In genomic region chr19:5339470-5339949, GRCh38 we compare ENCODE assay signal across 8 cellular contexts. TPM values are rescaled to one million over a fixed set of nuclear protein-coding genes. Genes with fewer than 3 reads are reported as not detected.
A peak's percentile ranks its signal among the peaks of the same experiment; 100 is the strongest.
DNase-seq lines count a peak whose midpoint lies in the region; ATAC-seq and TF ChIP-seq lines count a peak whose summit lies in the region.

No MANE protein-coding gene starts in this region.

- H3K4me3 Mint-ChIP-seq in activated CD4-positive, alpha-beta memory T cell treated with anti-CD3 and anti-CD28 coated beads, Interleukin-2, amount 10 ng/mL, durations not matched to agents 7 days and 5 days, result peak overlapping the region; percentile 24
- H3K4me3 Mint-ChIP-seq in activated CD4-positive, alpha-beta memory T cell treated with anti-CD3 and anti-CD28 coated beads for 36 hours, result no peak overlapping the region

- POLR2A ChIA-PET in activated CD4-positive, alpha-beta memory T cell treated with anti-CD3 and anti-CD28 coated beads, Interleukin-2, amount 10 ng/mL, durations not matched to agents 7 days and 5 days (lab: Charles Lee), result no interaction called here
- POLR2A ChIA-PET in activated CD4-positive, alpha-beta memory T cell treated with anti-CD3 and anti-CD28 coated beads for 36 hours (lab: Charles Lee), result no interaction called here

- H3K9me3 ChIP-seq in ascending aorta, result no peaks in the 10 kb centered on the region
- H3K9me3 ChIP-seq in tibial artery, result no peaks in the 10 kb centered on the region

- H3K9me3 Mint-ChIP-seq in activated CD4-positive, alpha-beta memory T cell treated with anti-CD3 and anti-CD28 coated beads, Interleukin-2, amount 10 ng/mL, durations not matched to agents 7 days and 5 days, result no peaks in the 10 kb centered on the region
- no peaks in the 10 kb centered on the region for H3K9me3 Mint-ChIP-seq in activated CD4-positive, alpha-beta memory T cell treated with anti-CD3 and anti-CD28 coated beads for 36 hours

- H3K4me3 ChIP-seq in ascending aorta, result peak overlapping the region; percentile 71 to 80
- peak overlapping the region; percentile 50 to 63 for H3K4me3 ChIP-seq in tibial artery

- TF ChIP-seq CTCF in ascending aorta (IDR thresholded peaks at IDR 0.05) (no peak), tibial artery (IDR thresholded peaks at IDR 0.05) (no peak)

- no peaks in the 10 kb centered on the region for H3K36me3 ChIP-seq in ascending aorta
- H3K36me3 ChIP-seq in tibial artery, result no peaks in the 10 kb centered on the region

- peaks cover 4% of the 10 kb centered on the region for H3K36me3 Mint-ChIP-seq in activated CD4-positive, alpha-beta memory T cell treated with anti-CD3 and anti-CD28 coated beads, Interleukin-2, amount 10 ng/mL, durations not matched to agents 7 days and 5 days (ENCODE audit: low read depth)
- H3K36me3 Mint-ChIP-seq in activated CD4-positive, alpha-beta memory T cell treated with anti-CD3 and anti-CD28 coated beads for 36 hours, result no peaks in the 10 kb centered on the region

- DNase-seq in activated CD4-positive, alpha-beta memory T cell treated with anti-CD3 and anti-CD28 coated beads, Interleukin-2, amount 10 ng/mL, durations not matched to agents 7 days and 5 days, result no peak
- no peak for DNase-seq in activated CD4-positive, alpha-beta memory T cell treated with anti-CD3 and anti-CD28 coated beads for 36 hours
- DNase-seq in ascending aorta (ENCODE audit: low spot score in 2 of 2), result no peak
- peak; percentile 50 for DNase-seq in islet precursor cell
- DNase-seq in tibial artery, result no peak
- DNase-seq in hepatic stellate cell (ENCODE audit: low spot score), result no peak

- peaks cover 7 to 16% of the 10 kb centered on the region in 2 donors for H3K4me1 ChIP-seq in ascending aorta
- peaks cover 0 to 27% (median 23%) of the 10 kb centered on the region in 4 donors for H3K4me1 ChIP-seq in tibial artery

- H3K27me3 ChIP-seq in ascending aorta (peaks cover 4% of the 10 kb centered on the region), tibial artery (peaks cover 0 to 75% of the 10 kb centered on the region in 2 donors)

- CTCF ChIA-PET in activated CD4-positive, alpha-beta memory T cell treated with anti-CD3 and anti-CD28 coated beads, Interleukin-2, amount 10 ng/mL, durations not matched to agents 7 days and 5 days (lab: Charles Lee), result no interaction called here
- CTCF ChIA-PET in activated CD4-positive, alpha-beta memory T cell treated with anti-CD3 and anti-CD28 coated beads for 36 hours (lab: Charles Lee), result no interaction called here

- H3K27ac ChIP-seq in ascending aorta (no peak overlapping the region), tibial artery (no peak overlapping the region)

- H3K4me1 Mint-ChIP-seq in activated CD4-positive, alpha-beta memory T cell treated with anti-CD3 and anti-CD28 coated beads, Interleukin-2, amount 10 ng/mL, durations not matched to agents 7 days and 5 days, result peaks cover 9% of the 10 kb centered on the region
- peaks cover 15% of the 10 kb centered on the region for H3K4me1 Mint-ChIP-seq in activated CD4-positive, alpha-beta memory T cell treated with anti-CD3 and anti-CD28 coated beads for 36 hours (ENCODE audit: low read depth)

- ATAC-seq in HG03342 (IDR thresholded peaks at IDR 0.05; ENCODE audit: unreplicated experiment), result no peak
- no peak for ATAC-seq in GM19328 (IDR thresholded peaks at IDR 0.05; ENCODE audit: unreplicated experiment)

- H3K27ac Mint-ChIP-seq in activated CD4-positive, alpha-beta memory T cell treated with anti-CD3 and anti-CD28 coated beads, Interleukin-2, amount 10 ng/mL, durations not matched to agents 7 days and 5 days, result no peak overlapping the region
- no peak overlapping the region for H3K27ac Mint-ChIP-seq in activated CD4-positive, alpha-beta memory T cell treated with anti-CD3 and anti-CD28 coated beads for 36 hours

- peaks cover 56% of the 10 kb centered on the region for H3K27me3 Mint-ChIP-seq in activated CD4-positive, alpha-beta memory T cell treated with anti-CD3 and anti-CD28 coated beads, Interleukin-2, amount 10 ng/mL, durations not matched to agents 7 days and 5 days
- peaks cover 57% of the 10 kb centered on the region for H3K27me3 Mint-ChIP-seq in activated CD4-positive, alpha-beta memory T cell treated with anti-CD3 and anti-CD28 coated beads for 36 hours

- intact Hi-C loops in activated CD4-positive, alpha-beta memory T cell treated with anti-CD3 and anti-CD28 coated beads for 36 hours (cut with micrococcal nuclease), result no loop called here
- intact Hi-C loops in ascending aorta (cut with DNase I) (no loop called here), tibial artery (cut with DNase I; ENCODE audit: low total_unique reads) (no loop called here)

RNA-seq across cellular contexts. Expression of gene PTPRS, which starts 1.1 kb away (rescaled TPM):
- not detected for total RNA-seq in activated CD4-positive, alpha-beta memory T cell treated with anti-CD3 and anti-CD28 coated beads, Interleukin-2, amount 10 ng/mL, durations not matched to agents 7 days and 5 days
- under 1 TPM; 0.39 to 0.69 TPM for total RNA-seq in activated CD4-positive, alpha-beta memory T cell treated with anti-CD3 and anti-CD28 coated beads for 36 hours
- 517 TPM for total RNA-seq in ascending aorta

Comparison
In these comparisons a context has a peak if more than half of its experiments do, and no peak if none do; other contexts are left out.
1. RNA of gene PTPRS, which starts 1.1 kb away (total RNA-seq): 517 TPM in ascending aorta (single experiment); 0.39 to 0.69 TPM in activated CD4-positive, alpha-beta memory T cell treated with anti-CD3 and anti-CD28 coated beads for 36 hours and not detected in activated CD4-positive, alpha-beta memory T cell treated with anti-CD3 and anti-CD28 coated beads, Interleukin-2, amount 10 ng/mL, durations not matched to agents 7 days and 5 days; every median in the first group is over 100 times any median in the second.